22 cellular contexts compared by ENCODE assay signal in the genomic region with DNA sequence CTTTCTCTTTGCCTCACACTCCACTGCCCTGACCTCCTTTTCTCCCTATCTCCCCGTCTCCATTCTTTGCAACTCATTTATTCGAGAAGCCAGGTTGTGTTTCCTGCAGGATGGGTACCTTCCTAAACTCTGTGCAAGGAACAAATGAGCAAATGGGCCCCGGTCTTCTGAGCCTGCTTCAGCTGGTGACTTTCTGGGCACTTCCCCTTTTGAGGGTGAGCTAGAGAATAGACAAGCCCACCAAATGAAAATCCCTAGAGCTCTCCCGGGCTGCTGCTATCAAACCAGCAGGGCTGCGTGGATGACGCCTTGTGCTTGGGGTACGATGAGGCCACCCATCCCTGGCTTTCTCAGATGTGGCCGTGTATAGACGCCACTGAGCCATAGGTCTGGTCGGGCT.
"Had no signal": no experiment of that assay in that cellular context is flagged by ENCODE, and none has a peak within 500 bp of the region (broad histone marks: within the 10 kb centered on the region; RNA-seq: fewer than 3 reads in every experiment).

No MANE protein-coding gene starts in this region.

- H3K27ac Mint-ChIP-seq: nephron had no signal

- ATAC-seq: esophagus mucosa, heart left ventricle, left colon, psoas muscle, sciatic nerve had no signal

- H3K4me1 Mint-ChIP-seq: nephron had no signal

- H3K36me3 ChIP-seq: heart left ventricle, spleen, stomach, thoracic aorta, transverse colon had no signal

- DNase-seq: effector memory CD4-positive, alpha-beta T cell; heart left ventricle; hippocampal formation; left colon; mesendoderm; naive B cell; psoas muscle; retina; spleen; stimulated activated CD4-positive, alpha-beta T cell treated with anti-CD3 and anti-CD28 coated beads, Interleukin-15, amount 100 ng/mL, for 24 hours; stimulated activated CD4-positive, alpha-beta T cell treated with anti-CD3 and anti-CD28 coated beads, Interleukin-1b, Interleukin-23, amount 100 ng/mL, for 48 hours; stimulated activated CD4-positive, alpha-beta T cell treated with anti-CD3 and anti-CD28 coated beads, Interleukin-4, amount 100 ng/mL, for 24 hours; stimulated activated naive CD4-positive, alpha-beta T cell; stomach; substantia nigra; transverse colon had no signal

- H3K9me3 ChIP-seq: transverse colon had no signal

- H3K27ac ChIP-seq: heart left ventricle, psoas muscle, spleen, stomach, thoracic aorta, transverse colon had no signal

- FAIRE-seq: endometrium, frontal cortex had no signal

- H3K4me3 Mint-ChIP-seq: nephron had no signal

- H3K27me3 ChIP-seq: spleen had no signal

- H3K4me3 ChIP-seq: heart left ventricle, psoas muscle, spleen, stomach, thoracic aorta, transverse colon had no signal

- H3K4me1 ChIP-seq: heart left ventricle, psoas muscle, spleen, transverse colon had no signal
